Comparison of ENCODE assay signal across 20 cellular contexts in genomic region chr2:67666386-67667053, GRCh38.
A peak's percentile ranks its signal among the peaks of the same experiment; 100 is the strongest.
DNase-seq lines count a peak whose midpoint lies in the region; ATAC-seq and TF ChIP-seq lines count a peak whose summit lies in the region.
"Had no signal": no experiment of that assay in that cellular context is flagged by ENCODE, and none has a peak within 500 bp of the region (broad histone marks: within the 10 kb centered on the region; RNA-seq: fewer than 3 reads in every experiment).

No MANE protein-coding gene starts in this region.

- no peaks in the 10 kb centered on the region for H3K27me3 Mint-ChIP-seq in osteocyte (ENCODE audit: unreplicated experiment)
- H3K27me3 Mint-ChIP-seq: activated CD4-positive, alpha-beta T cell treated with anti-CD3 and anti-CD28 coated beads, Interleukin-2, amount 10 ng/mL, durations not matched to agents 24 days and 14 days; dendritic cell treated with granulocyte-macrophage colony-stimulating factor and Interleukin-4, amounts not matched to agents 40 ng/mL and 50 ng/mL, for 4 days had no signal

- peaks cover 5% of the 10 kb centered on the region for H3K4me1 Mint-ChIP-seq in osteocyte (ENCODE audit: unreplicated experiment)
- H3K4me1 Mint-ChIP-seq: activated CD4-positive, alpha-beta T cell treated with anti-CD3 and anti-CD28 coated beads, Interleukin-2, amount 10 ng/mL, durations not matched to agents 24 days and 14 days had no signal

- H3K27me3 ChIP-seq in gastroesophageal sphincter (no peaks in the 10 kb centered on the region), upper lobe of right lung (no peaks in the 10 kb centered on the region)
- H3K27me3 ChIP-seq: BE2C had no signal

- TF ChIP-seq CTCF in gastroesophageal sphincter (IDR thresholded peaks at IDR 0.05): no peak
- no peak for TF ChIP-seq CTCF in osteocyte (IDR thresholded peaks at IDR 0.05)
- TF ChIP-seq CTCF in upper lobe of right lung (IDR thresholded peaks at IDR 0.05): no peak

- DNase-seq in NCI-H2171 treated with DMSO at 0.1 percent for 48 hours (lab: John Stamatoyannopoulos, UW): peak; percentile 50
- no peak for DNase-seq in NCI-H2171 (lab: John Stamatoyannopoulos, UW)
- DNase-seq in osteocyte (ENCODE audit: extremely low spot score, unreplicated experiment): no peak
- DNase-seq in upper lobe of right lung: no peak
- DNase-seq in stimulated activated CD4-positive, alpha-beta T cell treated with anti-CD3 and anti-CD28 coated beads, Interleukin-2, amount 100 ng/mL, for 48 hours: no peak
- DNase-seq in cerebellar cortex (ENCODE audit: low spot score): no peak
- no peak for DNase-seq in OCI-M1 (lab: John Stamatoyannopoulos, UW)
- DNase-seq: activated CD4-positive, alpha-beta T cell treated with anti-CD3 and anti-CD28 coated beads, Interleukin-2, amount 10 ng/mL, durations not matched to agents 24 days and 14 days; activated naive CD4-positive, alpha-beta T cell treated with Interleukin-2 at 50 U/mL for 16 hours; activated T-cell treated with anti-CD3 and anti-CD28 coated beads for 4 hours; BE2C; islet precursor cell; NCI-H1092; NCI-H82; SW 1271 had no signal

- no peak overlapping the region for H3K4me3 Mint-ChIP-seq in osteocyte (ENCODE audit: unreplicated experiment)
- H3K4me3 Mint-ChIP-seq: activated CD4-positive, alpha-beta T cell treated with anti-CD3 and anti-CD28 coated beads, Interleukin-2, amount 10 ng/mL, durations not matched to agents 24 days and 14 days; dendritic cell treated with granulocyte-macrophage colony-stimulating factor and Interleukin-4, amounts not matched to agents 40 ng/mL and 50 ng/mL, for 4 days had no signal

- H3K27ac ChIP-seq in gastroesophageal sphincter: peak overlapping the region; percentile 48 to 87 (median 86)
- no peak overlapping the region for H3K27ac ChIP-seq in upper lobe of right lung
- H3K27ac ChIP-seq: 22Rv1, KMS-11, skin epidermis had no signal

- peak; percentile 81 for TF ChIP-seq EP300 in gastroesophageal sphincter (IDR thresholded peaks at IDR 0.05)

- H3K36me3 Mint-ChIP-seq in osteocyte (ENCODE audit: unreplicated experiment): no peaks in the 10 kb centered on the region

- H3K27ac Mint-ChIP-seq in osteocyte (ENCODE audit: unreplicated experiment): peak overlapping the region; percentile 12
- H3K27ac Mint-ChIP-seq: activated CD4-positive, alpha-beta T cell treated with anti-CD3 and anti-CD28 coated beads, Interleukin-2, amount 10 ng/mL, durations not matched to agents 24 days and 14 days; dendritic cell treated with granulocyte-macrophage colony-stimulating factor and Interleukin-4, amounts not matched to agents 40 ng/mL and 50 ng/mL, for 4 days had no signal

- H3K9me3 Mint-ChIP-seq in osteocyte (ENCODE audit: unreplicated experiment): peaks cover 4% of the 10 kb centered on the region
- H3K9me3 Mint-ChIP-seq: activated CD4-positive, alpha-beta T cell treated with anti-CD3 and anti-CD28 coated beads, Interleukin-2, amount 10 ng/mL, durations not matched to agents 24 days and 14 days; dendritic cell treated with granulocyte-macrophage colony-stimulating factor and Interleukin-4, amounts not matched to agents 40 ng/mL and 50 ng/mL, for 4 days had no signal

- intact Hi-C loops in upper lobe of right lung (cut with DNase I): no loop called here

- H3K4me3 ChIP-seq in gastroesophageal sphincter: no peak overlapping the region
- no peak overlapping the region for H3K4me3 ChIP-seq in upper lobe of right lung
- H3K4me3 ChIP-seq: skin epidermis had no signal

- H3K9me3 ChIP-seq in gastroesophageal sphincter (no peaks in the 10 kb centered on the region), upper lobe of right lung (no peaks in the 10 kb centered on the region)
- H3K9me3 ChIP-seq: BE2C had no signal

- TF ChIP-seq POLR2A in gastroesophageal sphincter (IDR thresholded peaks at IDR 0.05): no peak

- H3K4me1 ChIP-seq in gastroesophageal sphincter: peaks cover 5 to 43% (median 12%) of the 10 kb centered on the region in 3 donors
- no peaks in the 10 kb centered on the region for H3K4me1 ChIP-seq in upper lobe of right lung
- H3K4me1 ChIP-seq: BE2C had no signal

- WGBS in gastroesophageal sphincter (ENCODE audit: low coverage in 1 of 2), 2 donors: 8 to 9% methylated on average over 5 of the region's 5 CpGs

- ATAC-seq in gastroesophageal sphincter: peak; percentile 94
- ATAC-seq in upper lobe of right lung: peak; percentile 52

- H3K36me3 ChIP-seq in gastroesophageal sphincter (no peaks in the 10 kb centered on the region), upper lobe of right lung (no peaks in the 10 kb centered on the region)
- H3K36me3 ChIP-seq: BE2C had no signal
